In genomic region chr19:4228765-4229178, GRCh38 we compare ENCODE assay signal across 1 cellular context.
TF ChIP-seq lines count a peak whose summit lies in the region.

No MANE protein-coding gene starts in this region.

TF ChIP-seq in K562, 482 proteins besides CTCF, POLR2A, EP300 and RAD21:
- TF ChIP-seq LARP7 (IDR thresholded peaks at IDR 0.05) (peak; percentile 41; the same call in 1 of the 2 replicates), EHMT2 (IDR thresholded peaks at IDR 0.05) (0 out of 2 replicates have a peak, but pooled peaks have one; percentile 6), ESRRA (IDR thresholded peaks at IDR 0.05; ENCODE audit: borderline replicate concordance, low read depth) (no peak), CHD2 (IDR thresholded peaks at IDR 0.05; ENCODE audit: low read depth, low read length) (no peak), POLR3G (IDR thresholded peaks at IDR 0.05; ENCODE audit: extremely low read depth, insufficient read length, insufficient replicate concordance) (no peak), HDAC1 (IDR thresholded peaks at IDR 0.05) (peak in 1 of 2 experiments; percentile 34; a peak in 2 of 4 replicates), ZBTB40 (IDR thresholded peaks at IDR 0.05) (peak; percentile 20; the same call in 1 of the 2 replicates), ZBTB40 (CRISPR knock-in tag; IDR thresholded peaks at IDR 0.05) (no peak), HDGF (IDR thresholded peaks at IDR 0.05) (0 out of 2 replicates have a peak, but pooled peaks have one; percentile 65), NEUROD1 (IDR thresholded peaks at IDR 0.05; ENCODE audit: borderline replicate concordance, low read depth, low read length, partially characterized antibody) (no peak), CC2D1A (IDR thresholded peaks at IDR 0.05) (peak; percentile 17; the same call in 1 of the 2 replicates), ZBTB2 (IDR thresholded peaks at IDR 0.05) (0 out of 2 replicates have a peak, but pooled peaks have one; percentile 5), ARID2 (IDR thresholded peaks at IDR 0.05) (0 out of 2 replicates have a peak, but pooled peaks have one; percentile 21), CSDE1 (IDR thresholded peaks at IDR 0.05) (no peak), NKRF (IDR thresholded peaks at IDR 0.05; ENCODE audit: borderline replicate concordance) (peak; percentile 65; the same call in 1 of the 2 replicates), PHF20 (IDR thresholded peaks at IDR 0.05; ENCODE audit: partially characterized antibody) (peak; percentile 41), CUX1 (CRISPR knock-in tag; IDR thresholded peaks at IDR 0.05) (no peak), SMARCA5 (IDR thresholded peaks at IDR 0.05) (peak; percentile 17; the same call in 1 of the 2 replicates), DNMT1 (IDR thresholded peaks at IDR 0.05) (no peak), BRF2 (IDR thresholded peaks at IDR 0.05; ENCODE audit: borderline replicate concordance, insufficient read depth, insufficient read length) (no peak), ZSCAN29 (IDR thresholded peaks at IDR 0.05) (no peak), CXXC5 (CRISPR knock-in tag; IDR thresholded peaks at IDR 0.05) (no peak), PHB2 (IDR thresholded peaks at IDR 0.05; ENCODE audit: low read depth) (0 out of 2 replicates have a peak, but pooled peaks have one; percentile 60), ZFPM2 (CRISPR knock-in tag; IDR thresholded peaks at IDR 0.05) (no peak), MLLT1 (IDR thresholded peaks at IDR 0.05) (0 out of 4 replicates have a peak, but pooled peaks of 1 of the 2 experiments have one; percentile 39), ZZZ3 (IDR thresholded peaks at IDR 0.05) (no peak), SMAD3 (CRISPR knock-in tag; conservative IDR thresholded peaks at IDR 0.05) (no peak), TSC22D4 (tag; IDR thresholded peaks at IDR 0.05) (0 out of 2 replicates have a peak, but pooled peaks have one; percentile 26), KDM4B (IDR thresholded peaks at IDR 0.05; ENCODE audit: borderline replicate concordance in 2 of 2, low read depth in 1 of 2) (no peak), TOE1 (IDR thresholded peaks at IDR 0.05; ENCODE audit: borderline replicate concordance) (no peak), TOE1 (CRISPR knock-in tag; IDR thresholded peaks at IDR 0.05; ENCODE audit: borderline replicate concordance, low read depth) (no peak), ZNF75A (CRISPR knock-in tag; IDR thresholded peaks at IDR 0.05) (no peak), NCOA4 (IDR thresholded peaks at IDR 0.05; ENCODE audit: partially characterized antibody) (peak; percentile 78), ZNF316 (IDR thresholded peaks at IDR 0.05) (peak; percentile 35), BCOR (IDR thresholded peaks at IDR 0.05) (peak; percentile 78), ZNF175 (CRISPR knock-in tag; IDR thresholded peaks at IDR 0.05; ENCODE audit: low read depth) (no peak), THRAP3 (IDR thresholded peaks at IDR 0.05; ENCODE audit: borderline replicate concordance) (0 out of 2 replicates have a peak, but pooled peaks have one; percentile 42), ARID1B (IDR thresholded peaks at IDR 0.05) (0 out of 2 replicates have a peak, but pooled peaks have one; percentile 25)
